1 cellular context compared by ENCODE assay signal in the genomic region with DNA sequence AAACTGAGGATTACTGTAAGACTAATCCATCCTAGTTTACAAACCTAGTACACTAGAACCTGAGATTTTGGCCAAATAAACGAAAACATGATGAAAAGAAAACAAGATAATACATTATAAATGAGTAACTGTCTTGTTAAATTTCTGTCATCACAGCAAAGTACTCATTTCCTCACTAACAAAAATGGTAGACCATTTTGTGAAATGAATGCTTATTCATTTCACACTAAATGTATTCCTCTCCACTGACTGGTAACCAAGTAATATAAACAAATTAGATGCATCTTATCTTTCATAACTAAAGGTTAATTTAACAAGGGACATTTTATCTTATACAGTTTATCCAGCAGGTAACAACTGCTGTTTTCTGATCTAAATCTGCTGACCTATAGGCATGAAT.
TF ChIP-seq lines count a peak whose summit lies in the region.

No MANE protein-coding gene starts in this region.

TF ChIP-seq in SK-N-SH treated with all-trans-retinoic acid at 6 μM for 48 hours, 23 proteins besides CTCF, POLR2A, EP300 and RAD21 (continued from another document):
- TF ChIP-seq, protein P1, sequence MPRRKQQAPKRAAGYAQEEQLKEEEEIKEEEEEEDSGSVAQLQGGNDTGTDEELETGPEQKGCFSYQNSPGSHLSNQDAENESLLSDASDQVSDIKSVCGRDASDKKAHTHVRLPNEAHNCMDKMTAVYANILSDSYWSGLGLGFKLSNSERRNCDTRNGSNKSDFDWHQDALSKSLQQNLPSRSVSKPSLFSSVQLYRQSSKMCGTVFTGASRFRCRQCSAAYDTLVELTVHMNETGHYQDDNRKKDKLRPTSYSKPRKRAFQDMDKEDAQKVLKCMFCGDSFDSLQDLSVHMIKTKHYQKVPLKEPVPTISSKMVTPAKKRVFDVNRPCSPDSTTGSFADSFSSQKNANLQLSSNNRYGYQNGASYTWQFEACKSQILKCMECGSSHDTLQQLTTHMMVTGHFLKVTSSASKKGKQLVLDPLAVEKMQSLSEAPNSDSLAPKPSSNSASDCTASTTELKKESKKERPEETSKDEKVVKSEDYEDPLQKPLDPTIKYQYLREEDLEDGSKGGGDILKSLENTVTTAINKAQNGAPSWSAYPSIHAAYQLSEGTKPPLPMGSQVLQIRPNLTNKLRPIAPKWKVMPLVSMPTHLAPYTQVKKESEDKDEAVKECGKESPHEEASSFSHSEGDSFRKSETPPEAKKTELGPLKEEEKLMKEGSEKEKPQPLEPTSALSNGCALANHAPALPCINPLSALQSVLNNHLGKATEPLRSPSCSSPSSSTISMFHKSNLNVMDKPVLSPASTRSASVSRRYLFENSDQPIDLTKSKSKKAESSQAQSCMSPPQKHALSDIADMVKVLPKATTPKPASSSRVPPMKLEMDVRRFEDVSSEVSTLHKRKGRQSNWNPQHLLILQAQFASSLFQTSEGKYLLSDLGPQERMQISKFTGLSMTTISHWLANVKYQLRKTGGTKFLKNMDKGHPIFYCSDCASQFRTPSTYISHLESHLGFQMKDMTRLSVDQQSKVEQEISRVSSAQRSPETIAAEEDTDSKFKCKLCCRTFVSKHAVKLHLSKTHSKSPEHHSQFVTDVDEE (CRISPR knock-in tag; IDR thresholded peaks at IDR 0.05), result no peak
- TF ChIP-seq ZC3H10 (CRISPR knock-in tag; IDR thresholded peaks at IDR 0.05) (no peak), ESRRG (CRISPR knock-in tag; IDR thresholded peaks at IDR 0.05) (no peak), SNAI2 (CRISPR knock-in tag; IDR thresholded peaks at IDR 0.05) (no peak), ARNTL (CRISPR knock-in tag; IDR thresholded peaks at IDR 0.05; ENCODE audit: borderline replicate concordance, low read depth) (no peak)
